In genomic region chr10:42637648-42638052, GRCh38 we compare ENCODE assay signal across 8 cellular contexts. TPM values are rescaled to one million over a fixed set of nuclear protein-coding genes. Genes with fewer than 3 reads are reported as not detected.
DNase-seq lines count a peak whose midpoint lies in the region; ATAC-seq and TF ChIP-seq lines count a peak whose summit lies in the region.

No MANE protein-coding gene starts in this region.

- TF ChIP-seq CTCF in BJ (IDR thresholded peaks at IDR 0.05; ENCODE audit: insufficient read depth, low read depth, low read length), result no peak
- no peak for TF ChIP-seq CTCF in nephron (IDR thresholded peaks at IDR 0.05; ENCODE audit: unreplicated experiment in 3 of 3)

- POLR2A ChIA-PET in BJ (lab: Charles Lee), result no interaction called here

- H3K27ac Mint-ChIP-seq in dendritic cell treated with granulocyte-macrophage colony-stimulating factor and Interleukin-4, amounts not matched to agents 40 ng/mL and 50 ng/mL, for 4 days, result peak overlapping the region; percentile 95
- H3K27ac Mint-ChIP-seq in nephron, result peak overlapping the region; percentile 95 to 96 (median 96)

- H3K4me3 ChIP-seq in BJ (ENCODE audit: low read depth, low read length), result peak overlapping the region; percentile 86

- intact Hi-C loops in dendritic cell treated with granulocyte-macrophage colony-stimulating factor and Interleukin-4, amounts not matched to agents 40 ng/mL and 50 ng/mL, for 4 days (cut with micrococcal nuclease), result loop anchor here (1.0 to 10.0 kb wide), 2 partner anchors 84 to 147 kb away; partner anchors contain the start of gene BMS1

- H3K9me3 Mint-ChIP-seq in dendritic cell treated with granulocyte-macrophage colony-stimulating factor and Interleukin-4, amounts not matched to agents 40 ng/mL and 50 ng/mL, for 4 days, result no peaks in the 10 kb centered on the region
- H3K9me3 Mint-ChIP-seq in nephron, result no peaks in the 10 kb centered on the region

- H3K27me3 ChIP-seq in BJ (ENCODE audit: control insufficient read depth, insufficient read depth, low read length), result no peaks in the 10 kb centered on the region

- peak overlapping the region; percentile 90 for H3K4me3 Mint-ChIP-seq in dendritic cell treated with granulocyte-macrophage colony-stimulating factor and Interleukin-4, amounts not matched to agents 40 ng/mL and 50 ng/mL, for 4 days
- peak overlapping the region; percentile 88 to 94 (median 91) for H3K4me3 Mint-ChIP-seq in nephron

- H3K4me1 Mint-ChIP-seq in dendritic cell treated with granulocyte-macrophage colony-stimulating factor and Interleukin-4, amounts not matched to agents 40 ng/mL and 50 ng/mL, for 4 days (ENCODE audit: low read depth), result peaks cover 14% of the 10 kb centered on the region
- peaks cover 11% of the 10 kb centered on the region for H3K4me1 Mint-ChIP-seq in nephron

- no peak for ATAC-seq in HG02981 (IDR thresholded peaks at IDR 0.05; ENCODE audit: unreplicated experiment)
- ATAC-seq in GM19463 (IDR thresholded peaks at IDR 0.05; ENCODE audit: unreplicated experiment), result no peak
- ATAC-seq in GM21717 (IDR thresholded peaks at IDR 0.05; ENCODE audit: unreplicated experiment), result no peak
- no peak for ATAC-seq in HG03095 (IDR thresholded peaks at IDR 0.05; ENCODE audit: unreplicated experiment)

- CTCF ChIA-PET in BJ (lab: Yijun Ruan, JAX), result no interaction called here

- H3K36me3 ChIP-seq in BJ (ENCODE audit: control insufficient read depth, insufficient read depth, low read length), result no peaks in the 10 kb centered on the region

- H3K36me3 Mint-ChIP-seq in dendritic cell treated with granulocyte-macrophage colony-stimulating factor and Interleukin-4, amounts not matched to agents 40 ng/mL and 50 ng/mL, for 4 days (ENCODE audit: low read depth), result peaks cover 9% of the 10 kb centered on the region
- peaks cover 22% of the 10 kb centered on the region for H3K36me3 Mint-ChIP-seq in nephron (ENCODE audit: low read depth)

- no peak for DNase-seq in BJ (ENCODE audit: low read depth)
- peak; percentile 48 to 62 for DNase-seq in Kasumi-1 (lab: John Stamatoyannopoulos, UW)

- H3K27me3 Mint-ChIP-seq in dendritic cell treated with granulocyte-macrophage colony-stimulating factor and Interleukin-4, amounts not matched to agents 40 ng/mL and 50 ng/mL, for 4 days, result no peaks in the 10 kb centered on the region
- H3K27me3 Mint-ChIP-seq in nephron (ENCODE audit: low read depth), result no peaks in the 10 kb centered on the region

RNA-seq across cellular contexts. Expression of gene ZNF33B, which starts 0.7 kb away (rescaled TPM):
- 4.8 and 8.2 TPM in 2 replicates for polyA plus RNA-seq in BJ (2011; rRNA removed)
- 3.6 and 5.5 TPM in 2 replicates for polyA minus RNA-seq in BJ (2011; rRNA and poly(A)+ RNA removed)
